18 cellular contexts compared by ENCODE assay signal in genomic region chrX:23919706-23920320, GRCh38. TPM values are rescaled to one million over a fixed set of nuclear protein-coding genes. Genes with fewer than 3 reads are reported as not detected.
A peak's percentile ranks its signal among the peaks of the same experiment; 100 is the strongest.
DNase-seq lines count a peak whose midpoint lies in the region; ATAC-seq, FAIRE-seq and TF ChIP-seq lines count a peak whose summit lies in the region.
"Had no signal": no experiment of that assay in that cellular context is flagged by ENCODE, and none has a peak within 500 bp of the region (broad histone marks: within the 10 kb centered on the region; RNA-seq: fewer than 3 reads in every experiment).

No MANE protein-coding gene starts in this region.

- DNase-seq in D721Med (ENCODE audit: insufficient read length, low spot score) (no peak), KBM-7 (peak; percentile 21), dermis blood vessel endothelial cell (peak; percentile 44), kidney (no peak), medulla oblongata (ENCODE audit: extremely low spot score) (no peak)
- DNase-seq: activated effector memory CD4-positive, alpha-beta T cell treated with anti-CD3 and anti-CD28 coated beads, Interleukin-2, amount 50 U/mL, for 16 hours; dorsolateral prefrontal cortex; foreskin melanocyte; NCI-H2029 treated with DMSO at 0.1 percent for 48 hours; RPMI8226 had no signal

- H3K9me3 ChIP-seq in kidney (ENCODE audit: control insufficient read depth in 1 of 2, low read length in 2 of 2): no peaks in the 10 kb centered on the region
- H3K9me3 ChIP-seq: vagina had no signal

- H3K4me3 ChIP-seq in kidney (ENCODE audit: low read length in 2 of 2): no peak overlapping the region
- H3K4me3 ChIP-seq: dorsolateral prefrontal cortex, lung, vagina had no signal

- in situ Hi-C loops in KBM-7 (cut with MboI; ENCODE audit: low pct_unique_long_range_greater_than_20kb, low sequenced_read_pairs): no loop called here

- H3K36me3 ChIP-seq in kidney (ENCODE audit: control insufficient read depth in 1 of 2, insufficient read depth in 2 of 2, low read length in 2 of 2): no peaks in the 10 kb centered on the region
- H3K36me3 ChIP-seq: vagina had no signal

- no peak overlapping the region for H3K27ac ChIP-seq in kidney (ENCODE audit: low read depth in 2 of 2, low read length in 2 of 2)
- H3K27ac ChIP-seq: dorsolateral prefrontal cortex, vagina had no signal

- ATAC-seq in GM19455 (IDR thresholded peaks at IDR 0.05; ENCODE audit: unreplicated experiment) (no peak), GM21576 (IDR thresholded peaks at IDR 0.05; ENCODE audit: unreplicated experiment) (no peak), GM19467 (IDR thresholded peaks at IDR 0.05; ENCODE audit: unreplicated experiment) (no peak)
- ATAC-seq: natural killer cell treated with Interleukin-12 subunit alpha and Interleukin-12 subunit beta and Interleukin-15 and Interleukin-18, amount 100 ng/mL, for 72 hours had no signal

- TF ChIP-seq CTCF in D721Med (IDR thresholded peaks at IDR 0.05; ENCODE audit: insufficient read depth, missing control alignments) (peak; percentile 11), kidney (IDR thresholded peaks at IDR 0.05; ENCODE audit: borderline replicate concordance, extremely low read depth, insufficient read depth) (peak; percentile 15)

- no peaks in the 10 kb centered on the region for H3K4me1 ChIP-seq in kidney (ENCODE audit: control insufficient read depth in 1 of 2, insufficient read depth in 1 of 2, low read depth in 1 of 2, low read length in 2 of 2)
- H3K4me1 ChIP-seq: vagina had no signal

- intact Hi-C loops in kidney (cut with DNase I): no loop called here

- FAIRE-seq in D721Med (lab: Jason Lieb, UNC) (no peak), kidney (lab: Jason Lieb, UNC) (no peak)
- FAIRE-seq: GM18507 had no signal

- H3K9ac ChIP-seq in kidney (ENCODE audit: low read length in 2 of 2): no peak overlapping the region

RNA-seq across cellular contexts. Expression of gene CXorf58, which starts 12.0 kb away (rescaled TPM):
- total RNA-seq in dermis blood vessel endothelial cell (0.05 TPM in 1 of 2 replicates, not detected in the other), kidney (not detected)
- polyA plus RNA-seq in kidney (ENCODE audit: insufficient read depth, low read depth, low replicate concordance): 0.37 TPM
- total RNA-seq: astrocyte; natural killer cell treated with Interleukin-12 subunit alpha and Interleukin-12 subunit beta and Interleukin-15 and Interleukin-18, amount 100 ng/mL, for 72 hours; vagina had no signal

RNA-seq across cellular contexts. Expression of gene APOO, which starts 12.1 kb away (rescaled TPM):
- total RNA-seq in dermis blood vessel endothelial cell: 5.6 and 10.9 TPM in 2 replicates
- total RNA-seq in kidney: 30.4 TPM
- 110 TPM for polyA plus RNA-seq in kidney (ENCODE audit: insufficient read depth, low read depth, low replicate concordance)

Comparison
In these comparisons a context has a peak if more than half of its experiments do, and no peak if none do; other contexts are left out.
1. DNase-seq: peak in KBM-7 (single experiment) and dermis blood vessel endothelial cell (single experiment); none in D721Med (single experiment), kidney (single experiment) and medulla oblongata (single experiment).